Comparison of ENCODE assay signal across 15 cellular contexts in genomic region chr3:8517490-8517889, GRCh38. TPM values are rescaled to one million over a fixed set of nuclear protein-coding genes. Genes with fewer than 3 reads are reported as not detected.
DNase-seq lines count a peak whose midpoint lies in the region; ATAC-seq and TF ChIP-seq lines count a peak whose summit lies in the region.
"Had no signal": no experiment of that assay in that cellular context is flagged by ENCODE, and none has a peak within 500 bp of the region (broad histone marks: within the 10 kb centered on the region; RNA-seq: fewer than 3 reads in every experiment).

No MANE protein-coding gene starts in this region.

- no peak overlapping the region for H2AFZ ChIP-seq in ACC112 (ENCODE audit: low read length, unreplicated experiment)

- H3K27me3 ChIP-seq in ACC112 (ENCODE audit: insufficient read depth, low read length) (no peaks in the 10 kb centered on the region), brain microvascular endothelial cell (replicated peaks) (no peaks in the 10 kb centered on the region), psoas muscle (ENCODE audit: insufficient read depth in 3 of 3, low read length in 2 of 3) (no peaks in the 10 kb centered on the region)

- no peaks in the 10 kb centered on the region for H3K4me1 Mint-ChIP-seq in T-helper 2 cell treated with Interferon-gamma antibody and Interleukin-4, amounts not matched to agents 5 μg/mL and 100 μg/mL, for 36 hours (ENCODE audit: low read depth)
- H3K4me1 Mint-ChIP-seq: CD4-positive, alpha-beta memory T cell had no signal

- peaks cover 10% of the 10 kb centered on the region for H3K9me3 Mint-ChIP-seq in T-helper 2 cell treated with Interferon-gamma antibody and Interleukin-4, amounts not matched to agents 5 μg/mL and 100 μg/mL, for 36 hours

- peak overlapping the region; percentile 87 for H3K27ac ChIP-seq in ACC112 (ENCODE audit: low read depth, low read length)
- peak overlapping the region; percentile 58 for H3K27ac ChIP-seq in brain microvascular endothelial cell
- H3K27ac ChIP-seq in psoas muscle: peak overlapping the region; percentile 85

- in situ Hi-C loops in brain microvascular endothelial cell (cut with HindIII; ENCODE audit: low pct_ligation_motif_present, low sequenced_read_pairs): no loop called here

- no peaks in the 10 kb centered on the region for H3K9me3 ChIP-seq in psoas muscle

- peaks cover 46% of the 10 kb centered on the region for H3K79me2 ChIP-seq in ACC112 (ENCODE audit: control insufficient read depth, insufficient read depth, low read length, unreplicated experiment)

- intact Hi-C loops in psoas muscle (cut with DNase I): loop anchor here in 1 of 2 donors (5.0 kb wide), 1 partner anchor 75 kb away; no protein-coding TSS in a partner anchor

- H3K36me3 Mint-ChIP-seq in T-helper 2 cell treated with Interferon-gamma antibody and Interleukin-4, amounts not matched to agents 5 μg/mL and 100 μg/mL, for 36 hours (ENCODE audit: low read depth): no peaks in the 10 kb centered on the region
- H3K36me3 Mint-ChIP-seq: CD4-positive, alpha-beta memory T cell had no signal

- ATAC-seq in psoas muscle: no peak
- ATAC-seq in HG02981 (IDR thresholded peaks at IDR 0.05; ENCODE audit: unreplicated experiment): no peak
- ATAC-seq: HCT116 had no signal

- H3K27me3 Mint-ChIP-seq in T-helper 2 cell treated with Interferon-gamma antibody and Interleukin-4, amounts not matched to agents 5 μg/mL and 100 μg/mL, for 36 hours (ENCODE audit: low read depth): peaks cover under 1% of the 10 kb centered on the region

- no peak overlapping the region for H3K4me3 ChIP-seq in ACC112 (ENCODE audit: low read depth, low read length)
- H3K4me3 ChIP-seq in brain microvascular endothelial cell (ENCODE audit: low read depth, low read length): no peak overlapping the region
- H3K4me3 ChIP-seq in psoas muscle: no peak overlapping the region

- no peak for TF ChIP-seq CTCF in brain microvascular endothelial cell (IDR thresholded peaks at IDR 0.05; ENCODE audit: low read depth, low read length, missing control alignments)
- TF ChIP-seq CTCF in psoas muscle (IDR thresholded peaks at IDR 0.05): no peak

- DNase-seq in OCI-M1 (lab: John Stamatoyannopoulos, UW): peak; percentile 63
- DNase-seq in brain microvascular endothelial cell: no peak
- DNase-seq in psoas muscle: no peak
- DNase-seq in NCI-H510A treated with DMSO at 0.1 percent for 48 hours (lab: John Stamatoyannopoulos, UW): no peak
- no peak for DNase-seq in GOT3 (lab: John Stamatoyannopoulos, UW)
- DNase-seq in T-helper 2 cell treated with Interferon-gamma antibody and Interleukin-4, amounts not matched to agents 5 μg/mL and 100 μg/mL, for 36 hours (ENCODE audit: low spot score): no peak
- DNase-seq: 8988T; CD4-positive, alpha-beta memory T cell; NCI-H187 treated with DMSO at 0.1 percent for 48 hours; NCI-H69; NK-92 treated with Interleukin-12 subunit alpha and Interleukin-12 subunit beta, amount 100 ng/mL, for 24 hours; RPMI8226 had no signal

- H3K4me3 Mint-ChIP-seq in T-helper 2 cell treated with Interferon-gamma antibody and Interleukin-4, amounts not matched to agents 5 μg/mL and 100 μg/mL, for 36 hours: no peak overlapping the region
- H3K4me3 Mint-ChIP-seq: CD4-positive, alpha-beta memory T cell had no signal

- H3K36me3 ChIP-seq in ACC112 (ENCODE audit: insufficient read depth, low read length) (peaks cover 41% of the 10 kb centered on the region), brain microvascular endothelial cell (replicated peaks) (peaks cover 7% of the 10 kb centered on the region), psoas muscle (ENCODE audit: insufficient read depth in 1 of 2, low read depth in 1 of 2) (peaks cover 2 to 53% of the 10 kb centered on the region in 2 donors)

- WGBS in psoas muscle, 3 donors: 72 to 77% (median 74%) methylated on average over 2 of the region's 2 CpGs

- no peak overlapping the region for H3K27ac Mint-ChIP-seq in T-helper 2 cell treated with Interferon-gamma antibody and Interleukin-4, amounts not matched to agents 5 μg/mL and 100 μg/mL, for 36 hours
- H3K27ac Mint-ChIP-seq: CD4-positive, alpha-beta memory T cell had no signal

- H3K4me1 ChIP-seq in ACC112 (ENCODE audit: control insufficient read depth, insufficient read depth, low read length, unreplicated experiment) (peaks cover 36% of the 10 kb centered on the region), psoas muscle (peaks cover 72% of the 10 kb centered on the region)

RNA-seq across cellular contexts. Expression of gene LMCD1, which starts 15.9 kb away (rescaled TPM):
- total RNA-seq in psoas muscle: 1,000 to 10,000 TPM in 1 of 4 donors, 100 to 1,000 TPM in 3; 340 to 1,074 (median 476) TPM
- 1,000 to 10,000 TPM in 1 of 3 donors, 100 to 1,000 TPM in 1, 10 to 100 TPM in 1; 83.0 to 1,120 (median 129) TPM for polyA plus RNA-seq in psoas muscle
